In the genomic region with DNA sequence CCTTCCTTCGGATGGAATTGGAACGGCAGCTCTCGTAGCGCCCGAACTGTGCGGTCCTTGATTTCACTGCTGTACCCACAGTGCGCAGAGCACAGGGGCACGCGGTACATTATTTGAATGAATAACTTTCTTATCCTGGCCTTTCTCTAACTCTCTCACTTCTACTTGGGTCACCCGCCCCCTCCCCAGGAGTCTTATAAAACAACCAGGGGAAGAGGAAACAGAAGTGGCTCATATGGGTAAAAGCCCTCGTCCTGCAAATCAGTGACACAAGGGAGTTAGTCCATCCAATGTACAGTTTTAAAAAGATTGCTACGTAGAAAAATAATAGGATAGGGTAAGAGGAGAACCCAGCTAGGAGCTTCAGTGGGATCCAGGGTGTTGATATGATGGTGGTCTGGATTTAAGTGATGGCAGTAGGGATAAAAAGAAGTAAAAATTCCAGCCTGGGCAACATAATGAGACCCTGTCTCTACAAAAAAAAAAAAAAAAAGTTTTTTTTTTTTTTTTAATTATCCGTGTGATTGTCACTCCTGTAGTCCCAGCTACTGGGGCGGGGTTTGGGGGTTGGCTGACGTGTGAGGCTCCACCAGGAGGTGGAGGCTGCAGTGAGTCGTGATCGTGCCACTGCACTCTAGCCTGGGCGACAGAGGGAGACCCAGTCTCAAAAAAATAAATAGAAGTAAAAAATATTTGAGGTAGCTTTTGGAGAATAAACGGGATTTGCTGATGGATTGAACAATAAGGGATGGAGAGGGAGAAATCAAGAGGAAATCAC, we compare ENCODE assay signal across 1 cellular context.
TF ChIP-seq lines count a peak whose summit lies in the region.

No MANE protein-coding gene starts in this region.

TF ChIP-seq in HepG2, 621 proteins besides CTCF, POLR2A, EP300 and RAD21 (continued from another document and continues in another):
- TF ChIP-seq, protein P1, sequence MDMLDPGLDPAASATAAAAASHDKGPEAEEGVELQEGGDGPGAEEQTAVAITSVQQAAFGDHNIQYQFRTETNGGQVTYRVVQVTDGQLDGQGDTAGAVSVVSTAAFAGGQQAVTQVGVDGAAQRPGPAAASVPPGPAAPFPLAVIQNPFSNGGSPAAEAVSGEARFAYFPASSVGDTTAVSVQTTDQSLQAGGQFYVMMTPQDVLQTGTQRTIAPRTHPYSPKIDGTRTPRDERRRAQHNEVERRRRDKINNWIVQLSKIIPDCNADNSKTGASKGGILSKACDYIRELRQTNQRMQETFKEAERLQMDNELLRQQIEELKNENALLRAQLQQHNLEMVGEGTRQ (IDR thresholded peaks at IDR 0.05; ENCODE audit: low read depth, low read length), result no peak
- TF ChIP-seq, protein P1 (CRISPR knock-in tag; IDR thresholded peaks at IDR 0.05; ENCODE audit: borderline replicate concordance), result peak; percentile 11; the same call in 1 of the 2 replicates
- TF ChIP-seq ZNF678 (CRISPR knock-in tag; IDR thresholded peaks at IDR 0.05) (no peak), ZNF24 (IDR thresholded peaks at IDR 0.05) (no peak), ARNTL (CRISPR knock-in tag; IDR thresholded peaks at IDR 0.05) (0 out of 2 replicates have a peak, but pooled peaks have one; percentile 10), ASH2L (IDR thresholded peaks at IDR 0.05; ENCODE audit: insufficient read length, low read depth, low read length) (peak; percentile 17), PTBP1 (IDR thresholded peaks at IDR 0.05; ENCODE audit: low read depth, low read length, poor library complexity, severe bottlenecking) (no peak), HOXA9 (CRISPR knock-in tag; IDR thresholded peaks at IDR 0.05; ENCODE audit: borderline replicate concordance) (0 out of 2 replicates have a peak, but pooled peaks have one; percentile 15), ZNF317 (CRISPR knock-in tag; IDR thresholded peaks at IDR 0.05) (0 out of 2 replicates have a peak, but pooled peaks have one; percentile 43), ZNF468 (CRISPR knock-in tag; IDR thresholded peaks at IDR 0.05) (no peak), ZNF589 (CRISPR knock-in tag; conservative IDR thresholded peaks at IDR 0.05) (0 out of 2 replicates have a peak, but pooled peaks have one; percentile 2), ELF3 (CRISPR knock-in tag; IDR thresholded peaks at IDR 0.05) (0 out of 2 replicates have a peak, but pooled peaks have one; percentile 9), TAF1 (CRISPR knock-in tag; IDR thresholded peaks at IDR 0.05) (0 out of 2 replicates have a peak, but pooled peaks have one; percentile 4), KLF15 (CRISPR knock-in tag; IDR thresholded peaks at IDR 0.05; ENCODE audit: borderline replicate concordance) (0 out of 2 replicates have a peak, but pooled peaks have one; percentile 3), ZMAT3 (CRISPR knock-in tag; conservative IDR thresholded peaks at IDR 0.05) (0 out of 2 replicates have a peak, but pooled peaks have one; percentile 61), SOX6 (IDR thresholded peaks at IDR 0.05) (no peak), SOX6 (CRISPR knock-in tag; IDR thresholded peaks at IDR 0.05) (0 out of 2 replicates have a peak, but pooled peaks have one; percentile 4), ZBTB7A (CRISPR knock-in tag; IDR thresholded peaks at IDR 0.05) (0 out of 2 replicates have a peak, but pooled peaks have one; percentile 2), ZFP90 (CRISPR knock-in tag; IDR thresholded peaks at IDR 0.05; ENCODE audit: borderline replicate concordance) (no peak), ZNF292 (CRISPR knock-in tag; IDR thresholded peaks at IDR 0.05; ENCODE audit: borderline replicate concordance, low read depth) (peak; percentile 4; the same call in 1 of the 2 replicates), SP1 (IDR thresholded peaks at IDR 0.05) (no peak), SP1 (CRISPR knock-in tag; IDR thresholded peaks at IDR 0.05) (peak; percentile 20), NAIF1 (CRISPR knock-in tag; IDR thresholded peaks at IDR 0.05; ENCODE audit: borderline replicate concordance) (peak; percentile 65; the same call in 1 of the 2 replicates), ZMYM4 (CRISPR knock-in tag; IDR thresholded peaks at IDR 0.05) (peak; percentile 3; the same call in 1 of the 2 replicates)
- TF ChIP-seq, protein P2, sequence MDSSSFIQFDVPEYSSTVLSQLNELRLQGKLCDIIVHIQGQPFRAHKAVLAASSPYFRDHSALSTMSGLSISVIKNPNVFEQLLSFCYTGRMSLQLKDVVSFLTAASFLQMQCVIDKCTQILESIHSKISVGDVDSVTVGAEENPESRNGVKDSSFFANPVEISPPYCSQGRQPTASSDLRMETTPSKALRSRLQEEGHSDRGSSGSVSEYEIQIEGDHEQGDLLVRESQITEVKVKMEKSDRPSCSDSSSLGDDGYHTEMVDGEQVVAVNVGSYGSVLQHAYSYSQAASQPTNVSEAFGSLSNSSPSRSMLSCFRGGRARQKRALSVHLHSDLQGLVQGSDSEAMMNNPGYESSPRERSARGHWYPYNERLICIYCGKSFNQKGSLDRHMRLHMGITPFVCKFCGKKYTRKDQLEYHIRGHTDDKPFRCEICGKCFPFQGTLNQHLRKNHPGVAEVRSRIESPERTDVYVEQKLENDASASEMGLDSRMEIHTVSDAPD (CRISPR knock-in tag; IDR thresholded peaks at IDR 0.05), result no peak
- TF ChIP-seq, protein P3, sequence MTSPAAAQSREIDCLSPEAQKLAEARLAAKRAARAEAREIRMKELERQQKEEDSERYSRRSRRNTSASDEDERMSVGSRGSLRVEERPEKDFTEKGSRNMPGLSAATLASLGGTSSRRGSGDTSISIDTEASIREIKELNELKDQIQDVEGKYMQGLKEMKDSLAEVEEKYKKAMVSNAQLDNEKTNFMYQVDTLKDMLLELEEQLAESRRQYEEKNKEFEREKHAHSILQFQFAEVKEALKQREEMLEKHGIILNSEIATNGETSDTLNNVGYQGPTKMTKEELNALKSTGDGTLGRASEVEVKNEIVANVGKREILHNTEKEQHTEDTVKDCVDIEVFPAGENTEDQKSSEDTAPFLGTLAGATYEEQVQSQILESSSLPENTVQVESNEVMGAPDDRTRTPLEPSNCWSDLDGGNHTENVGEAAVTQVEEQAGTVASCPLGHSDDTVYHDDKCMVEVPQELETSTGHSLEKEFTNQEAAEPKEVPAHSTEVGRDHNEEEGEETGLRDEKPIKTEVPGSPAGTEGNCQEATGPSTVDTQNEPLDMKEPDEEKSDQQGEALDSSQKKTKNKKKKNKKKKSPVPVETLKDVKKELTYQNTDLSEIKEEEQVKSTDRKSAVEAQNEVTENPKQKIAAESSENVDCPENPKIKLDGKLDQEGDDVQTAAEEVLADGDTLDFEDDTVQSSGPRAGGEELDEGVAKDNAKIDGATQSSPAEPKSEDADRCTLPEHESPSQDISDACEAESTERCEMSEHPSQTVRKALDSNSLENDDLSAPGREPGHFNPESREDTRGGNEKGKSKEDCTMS (CRISPR knock-in tag; conservative IDR thresholded peaks at IDR 0.05), result no peak
- TF ChIP-seq, protein P4, sequence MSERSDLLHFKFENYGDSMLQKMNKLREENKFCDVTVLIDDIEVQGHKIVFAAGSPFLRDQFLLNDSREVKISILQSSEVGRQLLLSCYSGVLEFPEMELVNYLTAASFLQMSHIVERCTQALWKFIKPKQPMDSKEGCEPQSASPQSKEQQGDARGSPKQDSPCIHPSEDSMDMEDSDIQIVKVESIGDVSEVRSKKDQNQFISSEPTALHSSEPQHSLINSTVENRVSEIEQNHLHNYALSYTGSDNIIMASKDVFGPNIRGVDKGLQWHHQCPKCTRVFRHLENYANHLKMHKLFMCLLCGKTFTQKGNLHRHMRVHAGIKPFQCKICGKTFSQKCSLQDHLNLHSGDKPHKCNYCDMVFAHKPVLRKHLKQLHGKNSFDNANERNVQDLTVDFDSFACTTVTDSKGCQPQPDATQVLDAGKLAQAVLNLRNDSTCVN (CRISPR knock-in tag; IDR thresholded peaks at IDR 0.05; ENCODE audit: borderline replicate concordance), result peak; percentile 28; the same call in 1 of the 2 replicates
- TF ChIP-seq, protein P5, sequence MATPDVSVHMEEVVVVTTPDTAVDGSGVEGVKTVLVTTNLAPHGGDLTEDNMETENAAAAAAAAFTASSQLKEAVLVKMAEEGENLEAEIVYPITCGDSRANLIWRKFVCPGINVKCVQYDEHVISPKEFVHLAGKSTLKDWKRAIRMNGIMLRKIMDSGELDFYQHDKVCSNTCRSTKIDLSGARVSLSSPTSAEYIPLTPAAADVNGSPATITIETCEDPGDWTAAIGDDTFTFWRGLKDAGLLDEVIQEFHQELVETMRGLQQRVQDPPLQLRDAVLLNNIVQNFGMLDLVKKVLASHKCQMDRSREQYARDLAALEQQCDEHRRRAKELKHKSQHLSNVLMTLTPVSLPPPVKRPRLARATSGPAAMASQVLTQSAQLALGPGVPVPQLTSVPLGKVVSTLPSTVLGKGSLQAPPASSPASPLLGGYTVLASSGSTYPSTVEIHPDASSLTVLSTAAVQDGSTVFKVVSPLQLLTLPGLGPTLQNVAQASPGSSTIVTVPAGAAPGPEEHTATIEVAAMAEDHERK (CRISPR knock-in tag; IDR thresholded peaks at IDR 0.05; ENCODE audit: low read depth), result no peak
- TF ChIP-seq, protein P6, sequence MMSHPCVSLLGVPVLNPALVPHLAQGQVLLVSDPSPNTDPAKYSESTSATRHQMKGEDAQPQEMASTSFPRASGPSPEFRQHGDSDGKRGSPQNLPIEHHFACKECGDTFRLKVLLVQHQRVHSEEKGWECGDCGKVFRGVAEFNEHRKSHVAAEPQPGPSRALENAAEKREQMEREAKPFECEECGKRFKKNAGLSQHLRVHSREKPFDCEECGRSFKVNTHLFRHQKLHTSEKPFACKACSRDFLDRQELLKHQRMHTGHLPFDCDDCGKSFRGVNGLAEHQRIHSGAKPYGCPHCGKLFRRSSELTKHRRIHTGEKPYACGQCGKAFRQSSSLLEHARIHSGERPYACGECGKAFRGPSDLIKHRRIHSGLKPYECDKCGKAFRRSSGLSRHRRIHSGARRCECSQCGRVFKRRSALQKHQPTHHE (CRISPR knock-in tag; IDR thresholded peaks at IDR 0.05; ENCODE audit: borderline replicate concordance), result 0 out of 2 replicates have a peak, but pooled peaks have one; percentile 25
- TF ChIP-seq, protein P7, sequence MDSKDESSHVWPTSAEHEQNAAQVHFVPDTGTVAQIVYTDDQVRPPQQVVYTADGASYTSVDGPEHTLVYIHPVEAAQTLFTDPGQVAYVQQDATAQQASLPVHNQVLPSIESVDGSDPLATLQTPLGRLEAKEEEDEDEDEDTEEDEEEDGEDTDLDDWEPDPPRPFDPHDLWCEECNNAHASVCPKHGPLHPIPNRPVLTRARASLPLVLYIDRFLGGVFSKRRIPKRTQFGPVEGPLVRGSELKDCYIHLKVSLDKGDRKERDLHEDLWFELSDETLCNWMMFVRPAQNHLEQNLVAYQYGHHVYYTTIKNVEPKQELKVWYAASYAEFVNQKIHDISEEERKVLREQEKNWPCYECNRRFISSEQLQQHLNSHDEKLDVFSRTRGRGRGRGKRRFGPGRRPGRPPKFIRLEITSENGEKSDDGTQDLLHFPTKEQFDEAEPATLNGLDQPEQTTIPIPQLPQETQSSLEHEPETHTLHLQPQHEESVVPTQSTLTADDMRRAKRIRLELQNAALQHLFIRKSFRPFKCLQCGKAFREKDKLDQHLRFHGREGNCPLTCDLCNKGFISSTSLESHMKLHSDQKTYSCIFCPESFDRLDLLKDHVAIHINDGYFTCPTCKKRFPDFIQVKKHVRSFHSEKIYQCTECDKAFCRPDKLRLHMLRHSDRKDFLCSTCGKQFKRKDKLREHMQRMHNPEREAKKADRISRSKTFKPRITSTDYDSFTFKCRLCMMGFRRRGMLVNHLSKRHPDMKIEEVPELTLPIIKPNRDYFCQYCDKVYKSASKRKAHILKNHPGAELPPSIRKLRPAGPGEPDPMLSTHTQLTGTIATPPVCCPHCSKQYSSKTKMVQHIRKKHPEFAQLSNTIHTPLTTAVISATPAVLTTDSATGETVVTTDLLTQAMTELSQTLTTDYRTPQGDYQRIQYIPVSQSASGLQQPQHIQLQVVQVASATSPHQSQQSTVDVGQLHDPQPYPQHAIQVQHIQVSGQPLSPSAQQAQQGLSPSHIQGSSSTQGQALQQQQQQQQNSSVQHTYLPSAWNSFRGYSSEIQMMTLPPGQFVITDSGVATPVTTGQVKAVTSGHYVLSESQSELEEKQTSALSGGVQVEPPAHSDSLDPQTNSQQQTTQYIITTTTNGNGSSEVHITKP (CRISPR knock-in tag; IDR thresholded peaks at IDR 0.05; ENCODE audit: low read depth), result no peak
- TF ChIP-seq, protein P8, sequence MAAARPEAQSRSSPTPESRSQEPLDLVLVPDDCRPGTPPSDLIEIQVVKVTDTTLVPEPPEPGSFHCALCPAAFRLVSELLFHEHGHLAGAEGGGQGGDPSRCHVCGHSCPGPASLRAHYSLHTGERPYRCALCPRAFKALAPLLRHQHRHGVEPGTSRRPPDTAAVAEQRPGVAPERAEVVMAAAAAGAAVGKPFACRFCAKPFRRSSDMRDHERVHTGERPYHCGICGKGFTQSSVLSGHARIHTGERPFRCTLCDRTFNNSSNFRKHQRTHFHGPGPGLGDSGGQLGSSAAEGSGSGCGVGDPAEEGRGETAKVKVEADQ (CRISPR knock-in tag; IDR thresholded peaks at IDR 0.05; ENCODE audit: borderline replicate concordance), result no peak
- TF ChIP-seq, protein P9, sequence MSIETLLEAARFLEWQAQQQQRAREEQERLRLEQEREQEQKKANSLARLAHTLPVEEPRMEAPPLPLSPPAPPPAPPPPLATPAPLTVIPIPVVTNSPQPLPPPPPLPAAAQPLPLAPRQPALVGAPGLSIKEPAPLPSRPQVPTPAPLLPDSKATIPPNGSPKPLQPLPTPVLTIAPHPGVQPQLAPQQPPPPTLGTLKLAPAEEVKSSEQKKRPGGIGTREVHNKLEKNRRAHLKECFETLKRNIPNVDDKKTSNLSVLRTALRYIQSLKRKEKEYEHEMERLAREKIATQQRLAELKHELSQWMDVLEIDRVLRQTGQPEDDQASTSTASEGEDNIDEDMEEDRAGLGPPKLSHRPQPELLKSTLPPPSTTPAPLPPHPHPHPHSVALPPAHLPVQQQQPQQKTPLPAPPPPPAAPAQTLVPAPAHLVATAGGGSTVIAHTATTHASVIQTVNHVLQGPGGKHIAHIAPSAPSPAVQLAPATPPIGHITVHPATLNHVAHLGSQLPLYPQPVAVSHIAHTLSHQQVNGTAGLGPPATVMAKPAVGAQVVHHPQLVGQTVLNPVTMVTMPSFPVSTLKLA (IDR thresholded peaks at IDR 0.05), result no peak
